1 cellular context compared by ENCODE assay signal in genomic region chr18:39486268-39486667, GRCh38.
TF ChIP-seq lines count a peak whose summit lies in the region.

No MANE protein-coding gene starts in this region.

TF ChIP-seq in SK-N-SH, 30 proteins besides CTCF, POLR2A, EP300 and RAD21 (continued from another document):
- no peak for TF ChIP-seq USF2 (IDR thresholded peaks at IDR 0.05; ENCODE audit: borderline replicate concordance, low read depth, low read length)
- TF ChIP-seq GATA2 (CRISPR knock-in tag; IDR thresholded peaks at IDR 0.05): no peak
- no peak for TF ChIP-seq NFIC (IDR thresholded peaks at IDR 0.05; ENCODE audit: borderline replicate concordance)
- TF ChIP-seq POLR2AphosphoS5 (IDR thresholded peaks at IDR 0.05; ENCODE audit: low read depth, low read length): no peak
- TF ChIP-seq, protein P1, sequence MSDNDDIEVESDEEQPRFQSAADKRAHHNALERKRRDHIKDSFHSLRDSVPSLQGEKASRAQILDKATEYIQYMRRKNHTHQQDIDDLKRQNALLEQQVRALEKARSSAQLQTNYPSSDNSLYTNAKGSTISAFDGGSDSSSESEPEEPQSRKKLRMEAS (IDR thresholded peaks at IDR 0.05; ENCODE audit: low read depth): no peak
- TF ChIP-seq EZH2phosphoT487 (IDR thresholded peaks at IDR 0.05; ENCODE audit: borderline replicate concordance, low read depth): no peak
- TF ChIP-seq SMC3 (IDR thresholded peaks at IDR 0.05; ENCODE audit: low read depth, low read length): no peak
- no peak for TF ChIP-seq NRF1 (IDR thresholded peaks at IDR 0.05; ENCODE audit: low read depth, low read length)
- no peak for TF ChIP-seq MXI1 (IDR thresholded peaks at IDR 0.05; ENCODE audit: low read depth, low read length)
- TF ChIP-seq, protein P2, sequence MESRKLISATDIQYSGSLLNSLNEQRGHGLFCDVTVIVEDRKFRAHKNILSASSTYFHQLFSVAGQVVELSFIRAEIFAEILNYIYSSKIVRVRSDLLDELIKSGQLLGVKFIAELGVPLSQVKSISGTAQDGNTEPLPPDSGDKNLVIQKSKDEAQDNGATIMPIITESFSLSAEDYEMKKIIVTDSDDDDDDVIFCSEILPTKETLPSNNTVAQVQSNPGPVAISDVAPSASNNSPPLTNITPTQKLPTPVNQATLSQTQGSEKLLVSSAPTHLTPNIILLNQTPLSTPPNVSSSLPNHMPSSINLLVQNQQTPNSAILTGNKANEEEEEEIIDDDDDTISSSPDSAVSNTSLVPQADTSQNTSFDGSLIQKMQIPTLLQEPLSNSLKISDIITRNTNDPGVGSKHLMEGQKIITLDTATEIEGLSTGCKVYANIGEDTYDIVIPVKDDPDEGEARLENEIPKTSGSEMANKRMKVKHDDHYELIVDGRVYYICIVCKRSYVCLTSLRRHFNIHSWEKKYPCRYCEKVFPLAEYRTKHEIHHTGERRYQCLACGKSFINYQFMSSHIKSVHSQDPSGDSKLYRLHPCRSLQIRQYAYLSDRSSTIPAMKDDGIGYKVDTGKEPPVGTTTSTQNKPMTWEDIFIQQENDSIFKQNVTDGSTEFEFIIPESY (IDR thresholded peaks at IDR 0.05; ENCODE audit: borderline replicate concordance, low read depth): no peak
- no peak for TF ChIP-seq REST (IDR thresholded peaks at IDR 0.05; ENCODE audit: low read depth, low read length)
